ENCODE assay signal across 8 cellular contexts in genomic region chr15:64354683-64355558, GRCh38. TPM values are rescaled to one million over a fixed set of nuclear protein-coding genes. Genes with fewer than 3 reads are reported as not detected.
DNase-seq lines count a peak whose midpoint lies in the region; ATAC-seq, FAIRE-seq and TF ChIP-seq lines count a peak whose summit lies in the region.

No MANE protein-coding gene starts in this region.

- peaks cover 21% of the 10 kb centered on the region for H3K4me1 Mint-ChIP-seq in nephron progenitor cell

- POLR2A ChIA-PET in H1 (lab: Charles Lee; ENCODE audit: partially characterized antibody), result interaction anchor here (0.9 to 1.7 kb wide), 4 partner anchors 10 to 193 kb away, joined by 3 to 8 read pairs (median 3); partner anchors contain the start of gene PPIB

- no peak overlapping the region for H2AK5ac ChIP-seq in H1 (ENCODE audit: low read depth, low read length)

- no peak for TF ChIP-seq CTCF in H1 (IDR thresholded peaks at IDR 0.05; ENCODE audit: control extremely low read depth in 1 of 3, insufficient read depth in 1 of 3, low read depth in 1 of 3, low read length in 3 of 3)
- no peak for TF ChIP-seq CTCF in nephron progenitor cell (IDR thresholded peaks at IDR 0.05)

- H3K36me3 ChIP-seq in GM23248 (ENCODE audit: low read depth) (no peaks in the 10 kb centered on the region), SK-N-MC (ENCODE audit: insufficient read depth, low read length) (no peaks in the 10 kb centered on the region), H1 (ENCODE audit: control insufficient read depth in 2 of 4, insufficient read depth in 4 of 4, low read length in 3 of 4) (no peaks in the 10 kb centered on the region)

- FAIRE-seq in H1 (lab: Jason Lieb, UNC), result no peak

- H4K8ac ChIP-seq in H1 (ENCODE audit: extremely low read depth, insufficient read depth, low read length), result peak overlapping the region; percentile 98; the same call in 1 of the 2 replicates

- no peak overlapping the region for H3K4ac ChIP-seq in H1 (replicated peaks; ENCODE audit: insufficient read length, low read depth, low read length)

- no peak for TF ChIP-seq EP300 in H1 (IDR thresholded peaks at IDR 0.05; ENCODE audit: borderline replicate concordance in 1 of 2, low read depth in 2 of 2, low read length in 2 of 2)

- peaks cover 60% of the 10 kb centered on the region for H3K79me2 ChIP-seq in GM23248 (ENCODE audit: insufficient read depth)
- H3K79me2 ChIP-seq in H1 (ENCODE audit: control insufficient read depth in 1 of 2, insufficient read depth in 2 of 2, low read length in 2 of 2), result peaks cover 0 to 42% of the 10 kb centered on the region in 2 experiments; a peak in 3 of 4 replicates

- CTCF ChIA-PET in H1 (lab: Charles Lee; ENCODE audit: partially characterized antibody), result interaction anchor here (0.6 to 0.7 kb wide), 2 partner anchors 69 to 666 kb away, joined by 3 to 4 read pairs; no protein-coding TSS in a partner anchor

- peak overlapping the region; percentile 96 for H2AFZ ChIP-seq in GM23248
- H2AFZ ChIP-seq in H1 (ENCODE audit: low read length), result peak overlapping the region; percentile 62; the same call in 1 of the 2 replicates

- no peak overlapping the region for H4K5ac ChIP-seq in H1 (ENCODE audit: insufficient read length, low read depth, low read length)

- H3K9me3 ChIP-seq in GM23248 (ENCODE audit: low read depth) (no peaks in the 10 kb centered on the region), SK-N-MC (ENCODE audit: low read depth, low read length) (no peaks in the 10 kb centered on the region), H1 (ENCODE audit: insufficient read depth in 2 of 2, low read depth in 1 of 2, low read length in 1 of 2) (no peaks in the 10 kb centered on the region)

- H3K4me3 ChIP-seq in GM23248, result peak overlapping the region; percentile 88
- H3K4me3 ChIP-seq in SK-N-MC, result peak overlapping the region; percentile 83
- peak overlapping the region; percentile 68 to 95 (median 80) for H3K4me3 ChIP-seq in H1 (ENCODE audit: extremely low read depth in 1 of 4, insufficient read depth in 2 of 4, low read depth in 3 of 4, low read length in 4 of 4)

- TF ChIP-seq POLR2A in H1 (IDR thresholded peaks at IDR 0.05; ENCODE audit: control extremely low read depth in 1 of 2, low read depth in 2 of 2, low read length in 2 of 2), result no peak

- H3K27ac Mint-ChIP-seq in nephron progenitor cell, result peak overlapping the region; percentile 97

- H3K4me3 Mint-ChIP-seq in nephron progenitor cell, result peak overlapping the region; percentile 94

- no peaks in the 10 kb centered on the region for H3K79me1 ChIP-seq in H1 (ENCODE audit: low read depth, low read length)

- peak overlapping the region; percentile 82 for H3K27ac ChIP-seq in GM23248
- no peak overlapping the region for H3K27ac ChIP-seq in SK-N-MC
- H3K27ac ChIP-seq in H1 (ENCODE audit: low read depth, low read length), result peak overlapping the region; percentile 75

- no peaks in the 10 kb centered on the region for H3K9me3 Mint-ChIP-seq in nephron progenitor cell

- no peaks in the 10 kb centered on the region for H3K27me3 Mint-ChIP-seq in nephron progenitor cell (ENCODE audit: low read depth, poor library complexity)

- no peaks in the 10 kb centered on the region for H3K9me2 ChIP-seq in GM23248 (ENCODE audit: insufficient read depth)

- no peak overlapping the region for H4K91ac ChIP-seq in H1 (replicated peaks; ENCODE audit: insufficient read length, low read length)

- H3F3A ChIP-seq in GM23248 (ENCODE audit: insufficient read depth), result peaks cover 29% of the 10 kb centered on the region

- peaks cover 9% of the 10 kb centered on the region for H3K36me3 Mint-ChIP-seq in nephron progenitor cell (ENCODE audit: low read depth)

- no peak overlapping the region for H2BK15ac ChIP-seq in H1 (ENCODE audit: low read length)

- H4K20me1 ChIP-seq in GM23248 (ENCODE audit: insufficient read depth), result no peaks in the 10 kb centered on the region
- H4K20me1 ChIP-seq in H1 (replicated peaks in 1 of 2; ENCODE audit: control insufficient read depth in 1 of 2, insufficient read depth in 2 of 2, low read length in 2 of 2), result no peaks in the 10 kb centered on the region

- 16 to 25% methylated on average over 11 to 14 of the region's 14 CpGs for WGBS in GM23248 (ENCODE audit: low coverage in 1 of 2, low lambda C conversion rate in 2 of 2, missing lambda C conversion rate in 2 of 2), 2 experiments
- WGBS in H1 (ENCODE audit: extremely low coverage in 1 of 2, insufficient coverage in 1 of 2, insufficient read length in 1 of 2, insufficient replicate concordance in 2 of 2, low coverage in 1 of 2, low lambda C conversion rate in 2 of 2, missing lambda C conversion rate in 1 of 2), 2 experiments, result 18% methylated on average over 14 of the region's 14 CpGs; no CpG with 5 or more reads in 1 of the 2 experiments

- no peak overlapping the region for H2BK120ac ChIP-seq in H1 (replicated peaks; ENCODE audit: low read depth, low read length)

- peak overlapping the region; percentile 87 for H2BK5ac ChIP-seq in H1 (ENCODE audit: low read depth, low read length)

- no peak for ATAC-seq in HG02970 (IDR thresholded peaks at IDR 0.05; ENCODE audit: low FRiP score, unreplicated experiment)

- no peaks in the 10 kb centered on the region for H3K27me3 ChIP-seq in GM23248 (replicated peaks; ENCODE audit: insufficient read depth)
- H3K27me3 ChIP-seq in H1 (replicated peaks in 1 of 4; ENCODE audit: control insufficient read depth in 3 of 4, extremely low read depth in 1 of 4, insufficient read depth in 3 of 4, low read length in 3 of 4), result no peaks in the 10 kb centered on the region

- peak overlapping the region; percentile 4; the same call in 1 of the 2 replicates for H2BK12ac ChIP-seq in H1 (ENCODE audit: low read depth, low read length)

- in situ Hi-C loops in GM23248 (cut with MboI), result loop anchor here (10.0 kb wide), 1 partner anchor 140 kb away; no protein-coding TSS in a partner anchor

- TF ChIP-seq RAD21 in H1 (IDR thresholded peaks at IDR 0.05 in 1 of 2, conservative IDR thresholded peaks at IDR 0.05 in 1 of 2; ENCODE audit: low read depth in 2 of 2, low read length in 2 of 2), result no peak

- H2BK20ac ChIP-seq in H1 (ENCODE audit: low read length), result no peak overlapping the region

- DNase-seq in AG20443 (ENCODE audit: low spot score) (peak; percentile 14), GM23248 (peak; percentile 53), SK-N-MC (ENCODE audit: low read depth, low spot score) (no peak), H1 (ENCODE audit: low read depth in 1 of 2, low spot score in 2 of 2) (no peak), nephron progenitor cell (no peak), KG1 (lab: John Stamatoyannopoulos, UW) (no peak), kidney glomerular epithelial cell (lab: John Stamatoyannopoulos, UW) (no peak)

- H3K9ac ChIP-seq in GM23248 (peak overlapping the region; percentile 89), SK-N-MC (ENCODE audit: insufficient read length) (peak overlapping the region; percentile 81), H1 (replicated peaks in 1 of 4; ENCODE audit: extremely low read depth in 1 of 4, low read depth in 3 of 4, low read length in 3 of 4) (peak overlapping the region; percentile 79 to 96 (median 86))

- peak overlapping the region; percentile 90 for H3K4me2 ChIP-seq in GM23248 (ENCODE audit: unreplicated experiment)
- peak overlapping the region; percentile 79 to 90 for H3K4me2 ChIP-seq in H1 (ENCODE audit: insufficient read depth in 1 of 2, low read depth in 2 of 2, low read length in 2 of 2)

- H3K4me1 ChIP-seq in GM23248 (ENCODE audit: insufficient read depth) (peaks cover 31% of the 10 kb centered on the region), H1 (replicated peaks in 1 of 4; ENCODE audit: control insufficient read depth in 3 of 4, insufficient read depth in 4 of 4, low read length in 3 of 4) (peaks cover 0 to 2% (median 0%) of the 10 kb centered on the region in 4 experiments; a peak in 2 of 7 replicates)

- peak overlapping the region; percentile 54 for H3K56ac ChIP-seq in H1 (replicated peaks; ENCODE audit: insufficient read length, low read depth, low read length)

- peaks cover 2% of the 10 kb centered on the region; the same call in 1 of the 2 replicates for H3K23me2 ChIP-seq in H1 (ENCODE audit: low read depth, low read length)

- H3K18ac ChIP-seq in H1 (ENCODE audit: extremely low read depth, low read length), result no peak overlapping the region; the same call in 1 of the 2 replicates

- H3K14ac ChIP-seq in H1 (ENCODE audit: insufficient read length), result no peak overlapping the region

- H3K23ac ChIP-seq in H1 (ENCODE audit: insufficient read length), result no peak overlapping the region

RNA-seq across cellular contexts. Expression of gene CSNK1G1, which starts 1.1 kb away (rescaled TPM):
- 14.3 and 17.1 TPM in 2 replicates for total RNA-seq in GM23248 (2014; rRNA removed; shearing (Covaris generic))
- polyA plus RNA-seq in GM23248 (2016; fragmentation: Nextera tagmentation; extraction: Ambion mirVana), result 14.8 and 17.2 TPM in 2 replicates
- 12.9 and 13.5 TPM in 2 replicates for total RNA-seq in H1 (2021; fragmentation: NEBNext Ultra II Directional; extraction: Animal tissue kit (Norgen Biotek cat#: 25700))
- 4.3 and 6.0 TPM in 2 replicates for polyA plus RNA-seq in H1 (2011; rRNA removed)
- polyA plus RNA-seq in H1 (2011; cell fraction: cytosol; rRNA removed), result 5.6 TPM
- polyA plus RNA-seq in H1 (2011; cell fraction: nucleus; rRNA removed), result 4.5 TPM
- polyA plus RNA-seq in H1 (2012, experiment 1 of 2), result 5.9 to 9.9 TPM (median 8.6 TPM) in 4 replicates
- polyA plus RNA-seq in H1 (2012, experiment 2 of 2), result 1.2 TPM
- 5.7 TPM for polyA plus RNA-seq in H1 (2013, experiment 1 of 2)
- polyA plus RNA-seq in H1 (2013, experiment 2 of 2), result 6.1 TPM
- 39.4 and 44.4 TPM in 2 replicates for polyA minus RNA-seq in H1 (2011; rRNA and poly(A)+ RNA removed)
- 13.8 TPM for polyA minus RNA-seq in H1 (2011; cell fraction: cytosol; rRNA and poly(A)+ RNA removed)
- 47.9 TPM for polyA minus RNA-seq in H1 (2011; cell fraction: nucleus; rRNA and poly(A)+ RNA removed)

RNA-seq across cellular contexts. Expression of gene PCLAF, which starts 26.3 kb away (rescaled TPM):
- total RNA-seq in GM23248 (2014; rRNA removed; shearing (Covaris generic)), result 16.0 and 21.2 TPM in 2 replicates
- polyA plus RNA-seq in GM23248 (2016; fragmentation: Nextera tagmentation; extraction: Ambion mirVana), result 43.2 and 44.5 TPM in 2 replicates
- 65.7 and 76.2 TPM in 2 replicates for total RNA-seq in H1 (2021; fragmentation: NEBNext Ultra II Directional; extraction: Animal tissue kit (Norgen Biotek cat#: 25700))
- polyA plus RNA-seq in H1 (2011; rRNA removed), result 39.1 and 124 TPM in 2 replicates
- polyA plus RNA-seq in H1 (2011; cell fraction: cytosol; rRNA removed), result 133 TPM
- 167 TPM for polyA plus RNA-seq in H1 (2011; cell fraction: nucleus; rRNA removed)
- polyA plus RNA-seq in H1 (2012, experiment 1 of 2), result 69.2 to 206 TPM (median 107 TPM) in 4 replicates
- polyA plus RNA-seq in H1 (2012, experiment 2 of 2), result 45.1 TPM
- polyA plus RNA-seq in H1 (2013, experiment 1 of 2), result 52.6 TPM
- polyA plus RNA-seq in H1 (2013, experiment 2 of 2), result 50.7 TPM
- polyA minus RNA-seq in H1 (2011; rRNA and poly(A)+ RNA removed), result 114 and 182 TPM in 2 replicates
- 9.8 TPM for polyA minus RNA-seq in H1 (2011; cell fraction: cytosol; rRNA and poly(A)+ RNA removed)
- polyA minus RNA-seq in H1 (2011; cell fraction: nucleus; rRNA and poly(A)+ RNA removed), result 35.9 TPM

RNA-seq across cellular contexts. Expression of gene TRIP4, which starts 32.7 kb away (rescaled TPM):
- 6.9 and 9.0 TPM in 2 replicates for total RNA-seq in GM23248 (2014; rRNA removed; shearing (Covaris generic))
- polyA plus RNA-seq in GM23248 (2016; fragmentation: Nextera tagmentation; extraction: Ambion mirVana) (32.9 and 33.5 TPM in 2 replicates), H1 (2011; rRNA removed) (3.9 and 6.2 TPM in 2 replicates)
- total RNA-seq in H1 (2021; fragmentation: NEBNext Ultra II Directional; extraction: Animal tissue kit (Norgen Biotek cat#: 25700)), result 14.4 and 18.9 TPM in 2 replicates
- polyA plus RNA-seq in H1 (2011; cell fraction: cytosol; rRNA removed), result 9.4 TPM
- polyA plus RNA-seq in H1 (2011; cell fraction: nucleus; rRNA removed), result 5.0 TPM
- polyA plus RNA-seq in H1 (2012, experiment 1 of 2), result 12.3 to 18.3 TPM (median 14.1 TPM) in 4 replicates
- 2.2 TPM for polyA plus RNA-seq in H1 (2012, experiment 2 of 2)
- polyA plus RNA-seq in H1 (2013, experiment 1 of 2), result 21.4 TPM
- 22.5 TPM for polyA plus RNA-seq in H1 (2013, experiment 2 of 2)
- 11.7 and 15.2 TPM in 2 replicates for polyA minus RNA-seq in H1 (2011; rRNA and poly(A)+ RNA removed)
- 5.9 TPM for polyA minus RNA-seq in H1 (2011; cell fraction: cytosol; rRNA and poly(A)+ RNA removed)
- 15.4 TPM for polyA minus RNA-seq in H1 (2011; cell fraction: nucleus; rRNA and poly(A)+ RNA removed)

Comparison
In these comparisons a context has a peak if more than half of its experiments do, and no peak if none do; other contexts are left out.
1. DNase-seq: peak in AG20443 (single experiment) and GM23248 (single experiment); none in SK-N-MC (single experiment), H1 (0 of 2), nephron progenitor cell (single experiment), KG1 (single experiment) and kidney glomerular epithelial cell (single experiment).
2. Peak in every context shown above with its lines, with median percentiles within 50 percentile points of each other: H3K4me3 ChIP-seq and H3K9ac ChIP-seq.